In the genomic region with DNA sequence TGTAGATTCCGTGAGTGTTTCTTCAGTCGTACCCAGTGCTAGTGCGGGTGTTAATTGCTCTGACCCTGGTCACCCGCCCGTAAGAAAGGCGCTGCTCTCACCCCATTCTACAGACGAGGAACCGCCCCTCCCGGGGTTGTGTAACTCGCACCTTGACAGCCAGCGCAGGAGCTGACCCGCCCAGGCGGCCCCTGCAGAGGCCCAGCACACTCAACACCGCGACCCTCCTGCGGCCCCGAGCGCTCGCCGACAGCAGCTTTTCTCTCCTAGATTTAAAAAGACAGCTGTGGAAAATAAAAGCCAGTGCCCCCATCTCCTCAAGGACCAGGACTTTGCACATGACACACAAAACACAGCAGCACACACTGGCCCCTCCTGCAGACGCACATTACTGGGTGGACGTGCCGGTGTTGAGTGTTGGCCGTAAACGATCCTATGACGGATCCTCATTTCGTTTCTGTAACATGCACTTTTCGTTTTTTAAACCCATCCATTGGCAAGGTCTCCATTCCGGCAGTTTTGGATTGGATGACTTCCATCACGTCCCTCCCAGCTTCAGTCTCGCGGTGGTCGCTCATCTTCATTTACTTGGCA, we compare ENCODE assay signal across 1 cellular context.
TF ChIP-seq lines count a peak whose summit lies in the region.

No MANE protein-coding gene starts in this region.

TF ChIP-seq in GM12878, 131 proteins besides CTCF, POLR2A, EP300 and RAD21:
- TF ChIP-seq, protein P1, sequence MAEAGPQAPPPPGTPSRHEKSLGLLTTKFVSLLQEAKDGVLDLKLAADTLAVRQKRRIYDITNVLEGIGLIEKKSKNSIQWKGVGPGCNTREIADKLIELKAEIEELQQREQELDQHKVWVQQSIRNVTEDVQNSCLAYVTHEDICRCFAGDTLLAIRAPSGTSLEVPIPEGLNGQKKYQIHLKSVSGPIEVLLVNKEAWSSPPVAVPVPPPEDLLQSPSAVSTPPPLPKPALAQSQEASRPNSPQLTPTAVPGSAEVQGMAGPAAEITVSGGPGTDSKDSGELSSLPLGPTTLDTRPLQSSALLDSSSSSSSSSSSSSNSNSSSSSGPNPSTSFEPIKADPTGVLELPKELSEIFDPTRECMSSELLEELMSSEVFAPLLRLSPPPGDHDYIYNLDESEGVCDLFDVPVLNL (IDR thresholded peaks at IDR 0.05; ENCODE audit: low read depth, low read length), result no peak
- TF ChIP-seq ZBED1 (IDR thresholded peaks at IDR 0.05; ENCODE audit: borderline replicate concordance) (no peak), ZNF217 (IDR thresholded peaks at IDR 0.05) (no peak), POLR2AphosphoS5 (IDR thresholded peaks at IDR 0.05; ENCODE audit: low read length) (no peak), IKZF2 (IDR thresholded peaks at IDR 0.05) (no peak), SIN3A (IDR thresholded peaks at IDR 0.05; ENCODE audit: low read depth, low read length) (no peak), KAT2A (conservative IDR thresholded peaks at IDR 0.05; ENCODE audit: control insufficient read depth, low read depth, low read length) (no peak), ZNF24 (IDR thresholded peaks at IDR 0.05) (no peak)
